2 cellular contexts compared by ENCODE assay signal in the genomic region with DNA sequence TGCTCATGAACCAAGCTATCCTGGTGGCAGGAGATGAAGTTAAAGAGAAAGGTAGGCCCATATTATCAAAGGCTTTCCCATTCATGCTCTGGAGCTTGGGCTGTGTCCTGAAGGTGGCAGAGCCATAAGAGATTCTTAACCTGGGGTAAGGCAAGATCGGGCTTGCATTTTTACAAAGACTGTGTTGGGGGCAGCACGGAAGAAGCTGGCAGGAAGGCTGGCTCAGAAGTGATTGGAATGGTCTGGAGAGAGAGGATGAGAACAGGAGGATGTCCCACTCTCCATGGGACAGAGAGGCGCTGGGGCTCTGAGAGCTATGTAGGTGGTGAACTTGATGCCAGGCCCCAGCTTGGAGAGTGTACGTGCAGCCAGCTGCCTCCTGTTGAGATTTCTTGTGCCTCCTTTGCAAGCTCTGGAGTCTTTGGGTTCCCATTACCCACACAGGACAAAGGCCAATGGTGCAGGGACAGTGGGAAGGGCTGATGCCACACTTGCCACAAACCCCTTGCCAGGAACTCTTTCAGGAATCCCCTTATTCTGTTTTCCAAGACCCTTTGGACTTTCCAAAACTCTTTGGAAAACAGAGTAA.
TF ChIP-seq lines count a peak whose summit lies in the region.

No MANE protein-coding gene starts in this region.

TF ChIP-seq in HCT116, 20 proteins besides CTCF, POLR2A, EP300 and RAD21 (continued from another document):
- TF ChIP-seq, protein P1, sequence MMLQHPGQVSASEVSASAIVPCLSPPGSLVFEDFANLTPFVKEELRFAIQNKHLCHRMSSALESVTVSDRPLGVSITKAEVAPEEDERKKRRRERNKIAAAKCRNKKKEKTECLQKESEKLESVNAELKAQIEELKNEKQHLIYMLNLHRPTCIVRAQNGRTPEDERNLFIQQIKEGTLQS (IDR thresholded peaks at IDR 0.05), result no peak
- TF ChIP-seq SIN3A (IDR thresholded peaks at IDR 0.05; ENCODE audit: low read depth) (no peak), EZH2phosphoT487 (IDR thresholded peaks at IDR 0.05; ENCODE audit: borderline replicate concordance) (no peak), TCF7L2 (IDR thresholded peaks at IDR 0.05; ENCODE audit: borderline replicate concordance, extremely low read depth, insufficient read depth, insufficient read length) (no peak), ZNF274 (IDR thresholded peaks at IDR 0.05; ENCODE audit: low read depth, low read length) (no peak), SRF (IDR thresholded peaks at IDR 0.05; ENCODE audit: low read depth) (no peak), REST (IDR thresholded peaks at IDR 0.05; ENCODE audit: low read depth) (no peak), CEBPB (IDR thresholded peaks at IDR 0.05; ENCODE audit: low read depth) (no peak)

TF ChIP-seq in WTC11, 78 proteins besides CTCF, POLR2A, EP300 and RAD21 (continued from another document):
- TF ChIP-seq NFATC4 (CRISPR knock-in tag; IDR thresholded peaks at IDR 0.05) (no peak), HMGA2 (CRISPR knock-in tag; IDR thresholded peaks at IDR 0.05) (no peak)
TF ChIP-seq in WTC11: peak in this region for 0.
